ENCODE assay signal across 1 cellular context in genomic region chr6:46013639-46014038, GRCh38.
TF ChIP-seq lines count a peak whose summit lies in the region.

No MANE protein-coding gene starts in this region.

TF ChIP-seq in H1, 55 proteins besides CTCF, POLR2A, EP300 and RAD21:
- TF ChIP-seq ASH2L (IDR thresholded peaks at IDR 0.05; ENCODE audit: low read length) (peak; percentile 27), SRF (IDR thresholded peaks at IDR 0.05; ENCODE audit: low read depth, low read length) (no peak)
